ENCODE assay signal across 33 cellular contexts in the genomic region with DNA sequence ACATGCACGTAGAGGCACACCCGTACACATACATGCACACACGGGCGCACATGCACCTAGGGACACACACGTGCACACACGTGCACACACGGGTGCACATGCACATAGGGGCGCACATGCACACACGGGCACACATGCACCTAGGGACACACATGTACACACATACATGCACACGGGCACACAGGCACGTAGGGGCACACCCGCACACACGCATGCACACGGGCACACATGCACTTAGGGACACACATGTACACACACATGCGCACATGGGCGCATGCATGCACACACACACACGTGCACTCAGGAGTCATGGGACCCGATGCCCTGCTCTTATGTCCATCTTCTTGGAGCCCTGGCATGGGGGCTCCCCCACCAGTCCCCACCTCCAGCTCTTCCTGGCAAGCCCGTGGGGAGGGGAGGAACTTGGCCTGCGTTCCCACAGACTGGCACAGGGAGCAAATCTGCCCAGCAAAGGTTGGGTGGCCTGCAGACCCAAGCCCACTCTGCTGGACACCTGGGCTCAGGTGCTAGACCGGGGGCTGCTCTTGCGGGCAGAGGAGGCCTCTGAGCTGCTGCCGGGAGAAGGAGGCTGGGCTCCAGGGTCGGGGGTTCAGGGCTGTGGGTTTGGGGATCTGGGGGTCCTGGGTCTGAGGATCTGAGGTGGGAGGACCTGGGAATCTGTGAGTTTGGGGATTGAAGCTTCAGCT. TPM values are rescaled to one million over a fixed set of nuclear protein-coding genes. Genes with fewer than 3 reads are reported as not detected.
"Had no signal": no experiment of that assay in that cellular context is flagged by ENCODE, and none has a peak within 500 bp of the region (broad histone marks: within the 10 kb centered on the region; RNA-seq: fewer than 3 reads in every experiment).

No MANE protein-coding gene starts in this region.

- DNase-seq: activated CD4-positive, alpha-beta memory T cell treated with anti-CD3 and anti-CD28 coated beads, Interleukin-2, amount 10 ng/mL, durations not matched to agents 7 days and 5 days; activated CD4-positive, alpha-beta T cell treated with anti-CD3 and anti-CD28 coated beads for 1 hour; activated CD4-positive, alpha-beta T cell treated with anti-CD3 and anti-CD28 coated beads for 48 hours; activated CD4-positive, CD25-positive, alpha-beta regulatory T cell; activated CD8-positive, alpha-beta memory T cell treated with anti-CD3 and anti-CD28 coated beads for 24 hours; activated CD8-positive, alpha-beta memory T cell treated with anti-CD3 and anti-CD28 coated beads, Interleukin-2, amount 10 ng/mL, durations not matched to agents 7 days and 5 days; activated CD8-positive, alpha-beta memory T cell treated with anti-CD3 and anti-CD28 coated beads, Interleukin-2, amount 50 U/mL, for 48 hours; activated effector memory CD4-positive, alpha-beta T cell treated with Interleukin-2 at 50 U/mL for 16 hours; activated naive CD4-positive, alpha-beta T cell treated with anti-CD3 and anti-CD28 coated beads, Interleukin-2, amount 10 ng/mL, durations not matched to agents 7 days and 5 days; activated naive CD8-positive, alpha-beta T cell treated with anti-CD3 and anti-CD28 coated beads, Interleukin-2, amount 50 U/mL, for 24 hours; activated T-cell treated with anti-CD3 and anti-CD28 coated beads, Interleukin-2, amount 50 U/mL, for 48 hours; anterior cingulate cortex; brain microvascular endothelial cell; central memory CD4-positive, alpha-beta T cell; MM.1S; MV-4-11; NCI-H1092; NCI-H1436 treated with DMSO at 0.1 percent for 48 hours; NCI-H1694 treated with DMSO at 0.1 percent for 48 hours; NCI-H2029; NCI-H345; NCI-H748 treated with DMSO at 0.1 percent for 48 hours; PC-9; Right ventricle myocardium superior; SW 1271; T-helper 1 cell; T-helper 2 cell; T-helper 9 cell had no signal

- H3K27ac ChIP-seq: brain microvascular endothelial cell, KMS-11, PC-9 had no signal

- H2AFZ ChIP-seq: PC-9 had no signal

- FAIRE-seq: RCC 7860 had no signal

- H3K27ac Mint-ChIP-seq: activated CD4-positive, alpha-beta memory T cell treated with anti-CD3 and anti-CD28 coated beads, Interleukin-2, amount 10 ng/mL, durations not matched to agents 7 days and 5 days; activated CD8-positive, alpha-beta memory T cell treated with anti-CD3 and anti-CD28 coated beads, Interleukin-2, amount 10 ng/mL, durations not matched to agents 7 days and 5 days; activated naive CD4-positive, alpha-beta T cell treated with anti-CD3 and anti-CD28 coated beads, Interleukin-2, amount 10 ng/mL, durations not matched to agents 7 days and 5 days; activated naive CD8-positive, alpha-beta T cell; activated naive CD8-positive, alpha-beta T cell treated with anti-CD3 and anti-CD28 coated beads, Interleukin-2, amount 50 U/mL, for 24 hours had no signal

- H3K27me3 ChIP-seq: brain microvascular endothelial cell had no signal

- H3K9me3 Mint-ChIP-seq: activated CD4-positive, alpha-beta memory T cell treated with anti-CD3 and anti-CD28 coated beads, Interleukin-2, amount 10 ng/mL, durations not matched to agents 7 days and 5 days; activated naive CD4-positive, alpha-beta T cell treated with anti-CD3 and anti-CD28 coated beads, Interleukin-2, amount 10 ng/mL, durations not matched to agents 7 days and 5 days; activated naive CD8-positive, alpha-beta T cell treated with anti-CD3 and anti-CD28 coated beads, Interleukin-2, amount 50 U/mL, for 24 hours had no signal

- H3K4me3 ChIP-seq: PC-9 had no signal

- H3K36me3 Mint-ChIP-seq: activated CD8-positive, alpha-beta memory T cell treated with anti-CD3 and anti-CD28 coated beads, Interleukin-2, amount 10 ng/mL, durations not matched to agents 7 days and 5 days; activated naive CD4-positive, alpha-beta T cell treated with anti-CD3 and anti-CD28 coated beads, Interleukin-2, amount 10 ng/mL, durations not matched to agents 7 days and 5 days; activated naive CD8-positive, alpha-beta T cell had no signal

- ATAC-seq: activated CD8-positive, alpha-beta memory T cell treated with anti-CD3 and anti-CD28 coated beads, Interleukin-2, amount 10 ng/mL, durations not matched to agents 7 days and 5 days; activated naive CD8-positive, alpha-beta T cell treated with anti-CD3 and anti-CD28 coated beads, Interleukin-2, amount 50 U/mL, for 24 hours had no signal

- H3K4me2 ChIP-seq: KMS-11, PC-9 had no signal

- H3K4me3 Mint-ChIP-seq: activated CD4-positive, alpha-beta memory T cell treated with anti-CD3 and anti-CD28 coated beads, Interleukin-2, amount 10 ng/mL, durations not matched to agents 7 days and 5 days; activated CD8-positive, alpha-beta memory T cell treated with anti-CD3 and anti-CD28 coated beads, Interleukin-2, amount 10 ng/mL, durations not matched to agents 7 days and 5 days; activated naive CD4-positive, alpha-beta T cell treated with anti-CD3 and anti-CD28 coated beads, Interleukin-2, amount 10 ng/mL, durations not matched to agents 7 days and 5 days; activated naive CD8-positive, alpha-beta T cell; activated naive CD8-positive, alpha-beta T cell treated with anti-CD3 and anti-CD28 coated beads, Interleukin-2, amount 50 U/mL, for 24 hours had no signal

- H3K9ac ChIP-seq: KMS-11 had no signal

- H3K4me1 Mint-ChIP-seq: activated CD4-positive, alpha-beta memory T cell treated with anti-CD3 and anti-CD28 coated beads, Interleukin-2, amount 10 ng/mL, durations not matched to agents 7 days and 5 days; activated CD8-positive, alpha-beta memory T cell treated with anti-CD3 and anti-CD28 coated beads, Interleukin-2, amount 10 ng/mL, durations not matched to agents 7 days and 5 days; activated naive CD4-positive, alpha-beta T cell treated with anti-CD3 and anti-CD28 coated beads, Interleukin-2, amount 10 ng/mL, durations not matched to agents 7 days and 5 days; activated naive CD8-positive, alpha-beta T cell treated with anti-CD3 and anti-CD28 coated beads, Interleukin-2, amount 50 U/mL, for 24 hours had no signal

- H3K36me3 ChIP-seq: brain microvascular endothelial cell had no signal

- H3K27me3 Mint-ChIP-seq: activated CD4-positive, alpha-beta memory T cell treated with anti-CD3 and anti-CD28 coated beads, Interleukin-2, amount 10 ng/mL, durations not matched to agents 7 days and 5 days; activated CD8-positive, alpha-beta memory T cell treated with anti-CD3 and anti-CD28 coated beads, Interleukin-2, amount 10 ng/mL, durations not matched to agents 7 days and 5 days; activated naive CD4-positive, alpha-beta T cell treated with anti-CD3 and anti-CD28 coated beads, Interleukin-2, amount 10 ng/mL, durations not matched to agents 7 days and 5 days; activated naive CD8-positive, alpha-beta T cell had no signal

RNA-seq across cellular contexts. Expression of a gene that starts 51.4 kb away (rescaled TPM):
- total RNA-seq: LHCN-M2, OCI-LY7 had no signal
